ENCODE assay signal across 20 cellular contexts in the genomic region with DNA sequence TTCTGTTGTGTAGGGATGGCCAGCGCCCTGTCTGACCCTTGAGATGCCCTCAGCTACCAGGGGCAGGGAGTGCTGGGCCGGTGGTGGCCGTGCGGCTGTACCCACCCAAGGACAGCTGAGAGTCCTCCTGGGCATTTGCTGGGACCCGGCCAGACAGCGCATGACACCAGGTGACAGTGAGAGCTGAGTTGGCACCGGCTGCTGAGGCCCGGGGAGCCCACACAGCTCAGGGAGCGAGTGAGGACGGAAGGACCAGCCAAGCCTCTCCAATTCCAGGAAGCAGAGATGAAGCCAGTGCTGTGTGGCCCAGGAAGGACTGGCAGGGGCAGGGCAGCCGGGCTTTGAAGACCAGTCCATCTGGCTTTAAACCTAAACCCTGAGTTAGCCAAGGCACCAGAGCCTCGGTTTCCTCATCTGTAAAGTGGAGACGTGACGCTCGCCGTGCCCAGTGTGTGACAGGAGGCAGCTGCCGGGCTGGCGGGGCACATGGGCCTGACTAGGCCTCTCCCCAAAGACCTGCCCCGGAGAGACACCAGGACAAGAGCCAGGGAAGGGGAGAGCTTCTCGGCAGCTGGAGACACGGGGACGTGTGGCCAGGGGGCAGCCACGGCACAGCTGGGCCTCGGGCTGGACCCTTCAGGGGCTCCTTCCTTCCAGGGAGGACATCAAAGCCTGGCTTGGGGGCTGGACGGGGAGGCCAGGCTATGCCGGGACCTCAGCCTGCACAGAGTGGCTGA. TPM values are rescaled to one million over a fixed set of nuclear protein-coding genes. Genes with fewer than 3 reads are reported as not detected.
DNase-seq lines count a peak whose midpoint lies in the region; ATAC-seq, FAIRE-seq and TF ChIP-seq lines count a peak whose summit lies in the region.
"Had no signal": no experiment of that assay in that cellular context is flagged by ENCODE, and none has a peak within 500 bp of the region (broad histone marks: within the 10 kb centered on the region; RNA-seq: fewer than 3 reads in every experiment).

No MANE protein-coding gene starts in this region.

- FAIRE-seq in H1 (lab: Jason Lieb, UNC), result no peak

- no peak overlapping the region for H2BK5ac ChIP-seq in H1 (ENCODE audit: low read depth, low read length)

- no peak overlapping the region for H3K4me2 ChIP-seq in H1 (ENCODE audit: insufficient read depth in 1 of 2, low read depth in 2 of 2, low read length in 2 of 2)
- H3K4me2 ChIP-seq: hepatocyte had no signal

- no peak overlapping the region; the same call in 1 of the 2 replicates for H2AK5ac ChIP-seq in H1 (ENCODE audit: low read depth, low read length)

- H3K9me3 ChIP-seq in H1 (ENCODE audit: insufficient read depth in 2 of 2, low read depth in 1 of 2, low read length in 1 of 2), result no peaks in the 10 kb centered on the region
- no peaks in the 10 kb centered on the region for H3K9me3 ChIP-seq in skeletal muscle tissue (ENCODE audit: control insufficient read depth in 3 of 3, low read length in 3 of 3)
- H3K9me3 ChIP-seq: neutrophil had no signal

- no peak overlapping the region for H3K14ac ChIP-seq in H1 (ENCODE audit: insufficient read length)

- H3K9ac ChIP-seq in H1 (replicated peaks in 1 of 4; ENCODE audit: extremely low read depth in 1 of 4, low read depth in 3 of 4, low read length in 3 of 4), result no peak overlapping the region
- H3K9ac ChIP-seq in skeletal muscle tissue (ENCODE audit: low read depth in 1 of 3, low read length in 3 of 3), result peak overlapping the region; percentile 57 to 82 (median 66)

- H3K79me2 ChIP-seq in H1 (ENCODE audit: control insufficient read depth in 1 of 2, insufficient read depth in 2 of 2, low read length in 2 of 2), result no peaks in the 10 kb centered on the region

- DNase-seq in NCI-H2029 treated with DMSO at 0.1 percent for 48 hours (lab: John Stamatoyannopoulos, UW), result peak; percentile 67
- DNase-seq in H1 (ENCODE audit: low read depth in 1 of 2, low spot score in 2 of 2), result peak in 1 of 2 experiments; percentile 42
- DNase-seq in left lobe of liver (ENCODE audit: low spot score), result peak; percentile 81
- no peak for DNase-seq in KBM-7
- no peak for DNase-seq in NCI-H2107 (lab: John Stamatoyannopoulos, UW)
- no peak for DNase-seq in GM10266 (ENCODE audit: extremely low spot score)
- DNase-seq: activated CD4-positive, alpha-beta T cell treated with anti-CD3 and anti-CD28 coated beads, Interleukin-2, amount 50 U/mL, for 4 hours; activated naive CD4-positive, alpha-beta T cell; activated T-cell treated with anti-CD3 and anti-CD28 coated beads for 4 hours; aorta; effector memory CD4-positive, alpha-beta T cell; islet precursor cell; NCI-H1436; stimulated activated CD4-positive, alpha-beta T cell treated with anti-CD3 and anti-CD28 coated beads, Interleukin-1b, Interleukin-23, amount 100 ng/mL, for 48 hours had no signal

- in situ Hi-C loops in KBM-7 (cut with MboI; ENCODE audit: low pct_unique_long_range_greater_than_20kb, low sequenced_read_pairs), result no loop called here

- WGBS in H1 (ENCODE audit: extremely low coverage in 1 of 2, insufficient coverage in 1 of 2, insufficient read length in 1 of 2, insufficient replicate concordance in 2 of 2, low coverage in 1 of 2, low lambda C conversion rate in 2 of 2, missing lambda C conversion rate in 1 of 2), 2 experiments, result 92% methylated on average over 26 of the region's 26 CpGs; no CpG with 5 or more reads in 1 of the 2 experiments

- H4K5ac ChIP-seq in H1 (ENCODE audit: insufficient read length, low read depth, low read length), result no peak overlapping the region

- H3K79me1 ChIP-seq in H1 (ENCODE audit: low read depth, low read length), result peaks cover 3% of the 10 kb centered on the region; the same call in 1 of the 2 replicates

- H3K4me1 ChIP-seq in H1 (replicated peaks in 1 of 4; ENCODE audit: control insufficient read depth in 3 of 4, insufficient read depth in 4 of 4, low read length in 3 of 4), result peaks cover 0 to 28% (median 17%) of the 10 kb centered on the region in 4 experiments; a peak in 5 of 7 replicates
- H3K4me1 ChIP-seq in skeletal muscle tissue (ENCODE audit: control insufficient read depth in 3 of 3, insufficient read depth in 3 of 3, low read length in 3 of 3), result peaks cover 35 to 54% (median 52%) of the 10 kb centered on the region in 3 donors

- no peak overlapping the region for H3K23ac ChIP-seq in H1 (ENCODE audit: insufficient read length)

- TF ChIP-seq POLR2A in H1 (IDR thresholded peaks at IDR 0.05; ENCODE audit: control extremely low read depth in 1 of 2, low read depth in 2 of 2, low read length in 2 of 2), result no peak

- peaks cover 0 to 10% (median 5%) of the 10 kb centered on the region in 4 experiments; a peak in 4 of 7 replicates for H3K27me3 ChIP-seq in H1 (replicated peaks in 1 of 4; ENCODE audit: control insufficient read depth in 3 of 4, extremely low read depth in 1 of 4, insufficient read depth in 3 of 4, low read length in 3 of 4)
- no peaks in the 10 kb centered on the region for H3K27me3 ChIP-seq in skeletal muscle tissue (ENCODE audit: control insufficient read depth in 3 of 3, insufficient read depth in 3 of 3, low read length in 3 of 3)
- H3K27me3 ChIP-seq: hepatocyte, neutrophil had no signal

- H2AFZ ChIP-seq in H1 (ENCODE audit: low read length), result no peak overlapping the region
- H2AFZ ChIP-seq: hepatocyte had no signal

- no peaks in the 10 kb centered on the region for H4K20me1 ChIP-seq in H1 (replicated peaks in 1 of 2; ENCODE audit: control insufficient read depth in 1 of 2, insufficient read depth in 2 of 2, low read length in 2 of 2)

- H3K4me3 ChIP-seq in H1 (ENCODE audit: extremely low read depth in 1 of 4, insufficient read depth in 2 of 4, low read depth in 3 of 4, low read length in 4 of 4) (no peak overlapping the region), skeletal muscle tissue (ENCODE audit: low read length in 3 of 3) (peak overlapping the region in 2 of 3 donors; percentile 22 to 39)
- H3K4me3 ChIP-seq: hepatocyte had no signal

- ATAC-seq in left lobe of liver, result peak; percentile 5
- ATAC-seq: sciatic nerve had no signal

- peak overlapping the region; percentile 15 for H4K91ac ChIP-seq in H1 (replicated peaks; ENCODE audit: insufficient read length, low read length)

- H3K27ac ChIP-seq in H1 (ENCODE audit: low read depth, low read length), result no peak overlapping the region
- H3K27ac ChIP-seq in skeletal muscle tissue (ENCODE audit: low read depth, low read length), result peak overlapping the region; percentile 94
- H3K27ac ChIP-seq: hepatocyte, neutrophil had no signal

- no peaks in the 10 kb centered on the region for H3K36me3 ChIP-seq in H1 (ENCODE audit: control insufficient read depth in 2 of 4, insufficient read depth in 4 of 4, low read length in 3 of 4)
- no peaks in the 10 kb centered on the region for H3K36me3 ChIP-seq in skeletal muscle tissue (ENCODE audit: control insufficient read depth in 3 of 3, insufficient read depth in 3 of 3, low read length in 3 of 3)
- H3K36me3 ChIP-seq: neutrophil had no signal

- peaks cover 13% of the 10 kb centered on the region; the same call in 1 of the 2 replicates for H3K23me2 ChIP-seq in H1 (ENCODE audit: low read depth, low read length)

- no peak overlapping the region for H2BK20ac ChIP-seq in H1 (ENCODE audit: low read length)

- H2BK15ac ChIP-seq in H1 (ENCODE audit: low read length), result peak overlapping the region; percentile 29; the same call in 1 of the 2 replicates

- H2BK120ac ChIP-seq in H1 (replicated peaks; ENCODE audit: low read depth, low read length), result no peak overlapping the region

- 0 out of 2 replicates have a peak overlapping the region, but pooled peaks have one; percentile 39 for H2BK12ac ChIP-seq in H1 (ENCODE audit: low read depth, low read length)

- no peak overlapping the region; the same call in 1 of the 2 replicates for H4K8ac ChIP-seq in H1 (ENCODE audit: extremely low read depth, insufficient read depth, low read length)

- POLR2A ChIA-PET in H1 (lab: Charles Lee; ENCODE audit: partially characterized antibody), result interaction anchor here (1.1 to 1.2 kb wide), 2 partner anchors 31 to 38 kb away, joined by 3 to 4 read pairs; no protein-coding TSS in a partner anchor

- TF ChIP-seq CTCF in H1 (IDR thresholded peaks at IDR 0.05; ENCODE audit: control extremely low read depth in 1 of 3, insufficient read depth in 1 of 3, low read depth in 1 of 3, low read length in 3 of 3), result no peak
- no peak for TF ChIP-seq CTCF in GM10266 (IDR thresholded peaks at IDR 0.05; ENCODE audit: control insufficient read depth, insufficient read depth, low read depth, missing control alignments)

- no peak overlapping the region for H3K56ac ChIP-seq in H1 (replicated peaks; ENCODE audit: insufficient read length, low read depth, low read length)

- TF ChIP-seq EP300 in H1 (IDR thresholded peaks at IDR 0.05; ENCODE audit: borderline replicate concordance in 1 of 2, low read depth in 2 of 2, low read length in 2 of 2), result no peak

- TF ChIP-seq RAD21 in H1 (IDR thresholded peaks at IDR 0.05 in 1 of 2, conservative IDR thresholded peaks at IDR 0.05 in 1 of 2; ENCODE audit: low read depth in 2 of 2, low read length in 2 of 2), result no peak

- no peak overlapping the region for H3K18ac ChIP-seq in H1 (ENCODE audit: extremely low read depth, low read length)

- H3K4ac ChIP-seq in H1 (replicated peaks; ENCODE audit: insufficient read length, low read depth, low read length), result no peak overlapping the region

- CTCF ChIA-PET in H1 (lab: Charles Lee; ENCODE audit: partially characterized antibody), result interaction anchor here (1.1 to 12.8 kb wide), 6 partner anchors 8 to 64 kb away, joined by 3 to 125 read pairs (median 3); no protein-coding TSS in a partner anchor

RNA-seq across cellular contexts. Expression of a gene that starts 3.0 kb away (rescaled TPM):
- 30.5 and 31.6 TPM in 2 replicates for total RNA-seq in H1 (2021; fragmentation: NEBNext Ultra II Directional; extraction: Animal tissue kit (Norgen Biotek cat#: 25700))
- 37.6 and 52.1 TPM in 2 replicates for polyA plus RNA-seq in H1 (2011; rRNA removed)
- polyA plus RNA-seq in H1 (2011; cell fraction: cytosol; rRNA removed), result 36.0 TPM
- polyA plus RNA-seq in H1 (2011; cell fraction: nucleus; rRNA removed), result 44.9 TPM
- polyA plus RNA-seq in H1 (2012, experiment 1 of 2), result 16.4 to 27.5 TPM (median 25.2 TPM) in 4 replicates
- 26.0 TPM for polyA plus RNA-seq in H1 (2012, experiment 2 of 2)
- 32.4 TPM for polyA plus RNA-seq in H1 (2013, experiment 1 of 2)
- 37.1 TPM for polyA plus RNA-seq in H1 (2013, experiment 2 of 2)
- 9.3 and 15.5 TPM in 2 replicates for polyA minus RNA-seq in H1 (2011; rRNA and poly(A)+ RNA removed)
- 19.5 TPM for polyA minus RNA-seq in H1 (2011; cell fraction: cytosol; rRNA and poly(A)+ RNA removed)
- polyA minus RNA-seq in H1 (2011; cell fraction: nucleus; rRNA and poly(A)+ RNA removed), result 12.9 TPM
- total RNA-seq in left lobe of liver (213 TPM), skeletal muscle tissue (27.1 TPM)

RNA-seq across cellular contexts. Expression of a gene that starts 22.1 kb away (rescaled TPM):
- 32.3 and 35.3 TPM in 2 replicates for total RNA-seq in H1 (2021; fragmentation: NEBNext Ultra II Directional; extraction: Animal tissue kit (Norgen Biotek cat#: 25700))
- polyA plus RNA-seq in H1 (2011; rRNA removed), result 64.8 and 78.8 TPM in 2 replicates
- 58.4 TPM for polyA plus RNA-seq in H1 (2011; cell fraction: cytosol; rRNA removed)
- polyA plus RNA-seq in H1 (2011; cell fraction: nucleus; rRNA removed), result 75.1 TPM
- polyA plus RNA-seq in H1 (2012, experiment 1 of 2), result 19.5 to 34.6 TPM (median 30.7 TPM) in 4 replicates
- polyA plus RNA-seq in H1 (2012, experiment 2 of 2), result 28.6 TPM
- 28.2 TPM for polyA plus RNA-seq in H1 (2013, experiment 1 of 2)
- 28.5 TPM for polyA plus RNA-seq in H1 (2013, experiment 2 of 2)
- polyA minus RNA-seq in H1 (2011; rRNA and poly(A)+ RNA removed), result 13.3 and 14.7 TPM in 2 replicates
- polyA minus RNA-seq in H1 (2011; cell fraction: cytosol; rRNA and poly(A)+ RNA removed), result 22.6 TPM
- 19.6 TPM for polyA minus RNA-seq in H1 (2011; cell fraction: nucleus; rRNA and poly(A)+ RNA removed)
- 3.0 TPM for total RNA-seq in left lobe of liver
- 11.0 TPM for total RNA-seq in skeletal muscle tissue

RNA-seq across cellular contexts. Expression of a gene that starts 27.6 kb away (rescaled TPM):
- total RNA-seq in H1 (2021; fragmentation: NEBNext Ultra II Directional; extraction: Animal tissue kit (Norgen Biotek cat#: 25700)), result 37.8 and 39.8 TPM in 2 replicates
- polyA plus RNA-seq in H1 (2011; rRNA removed), result 53.4 and 82.5 TPM in 2 replicates
- polyA plus RNA-seq in H1 (2011; cell fraction: cytosol; rRNA removed), result 63.0 TPM
- polyA plus RNA-seq in H1 (2011; cell fraction: nucleus; rRNA removed), result 82.5 TPM
- polyA plus RNA-seq in H1 (2012, experiment 1 of 2), result 17.3 to 46.4 TPM (median 40.7 TPM) in 4 replicates
- 43.2 TPM for polyA plus RNA-seq in H1 (2012, experiment 2 of 2)
- polyA plus RNA-seq in H1 (2013, experiment 1 of 2), result 66.8 TPM
- polyA plus RNA-seq in H1 (2013, experiment 2 of 2), result 68.8 TPM
- polyA minus RNA-seq in H1 (2011; rRNA and poly(A)+ RNA removed), result 7.2 and 9.3 TPM in 2 replicates
- polyA minus RNA-seq in H1 (2011; cell fraction: cytosol; rRNA and poly(A)+ RNA removed), result 30.7 TPM
- polyA minus RNA-seq in H1 (2011; cell fraction: nucleus; rRNA and poly(A)+ RNA removed), result 12.8 TPM
- total RNA-seq in left lobe of liver (42.3 TPM), skeletal muscle tissue (51.7 TPM)

RNA-seq across cellular contexts. Expression of a gene that starts 52.5 kb away (rescaled TPM):
- 2.8 and 4.8 TPM in 2 replicates for total RNA-seq in H1 (2021; fragmentation: NEBNext Ultra II Directional; extraction: Animal tissue kit (Norgen Biotek cat#: 25700))
- polyA plus RNA-seq in H1 (2011; rRNA removed), result 2.6 and 3.5 TPM in 2 replicates
- 3.5 TPM for polyA plus RNA-seq in H1 (2011; cell fraction: cytosol; rRNA removed)
- polyA plus RNA-seq in H1 (2011; cell fraction: nucleus; rRNA removed), result 3.0 TPM
- polyA plus RNA-seq in H1 (2012, experiment 1 of 2), result 1.1 to 2.7 TPM (median 2.4 TPM) in 4 replicates
- polyA plus RNA-seq in H1 (2012, experiment 2 of 2), result 2.3 TPM
- 2.1 TPM for polyA plus RNA-seq in H1 (2013, experiment 1 of 2)
- polyA plus RNA-seq in H1 (2013, experiment 2 of 2), result 2.0 TPM
- 0.98 and 1.5 TPM in 2 replicates for polyA minus RNA-seq in H1 (2011; rRNA and poly(A)+ RNA removed)
- polyA minus RNA-seq in H1 (2011; cell fraction: cytosol; rRNA and poly(A)+ RNA removed), result 2.1 TPM
- 0.60 TPM for polyA minus RNA-seq in H1 (2011; cell fraction: nucleus; rRNA and poly(A)+ RNA removed)
- 0.15 TPM for total RNA-seq in left lobe of liver
- total RNA-seq in skeletal muscle tissue, result 2.1 TPM
- total RNA-seq: cerebellum, hepatocyte, mononuclear cell had no signal
- polyA plus RNA-seq: hepatocyte had no signal

RNA-seq across cellular contexts. Expression of a gene that starts 58.1 kb away (rescaled TPM):
- not detected in 2 replicates for total RNA-seq in H1 (2021; fragmentation: NEBNext Ultra II Directional; extraction: Animal tissue kit (Norgen Biotek cat#: 25700))
- polyA plus RNA-seq in H1 (2011; rRNA removed), result not detected in 2 replicates
- not detected for polyA plus RNA-seq in H1 (2011; cell fraction: cytosol; rRNA removed)
- polyA plus RNA-seq in H1 (2011; cell fraction: nucleus; rRNA removed), result not detected
- polyA plus RNA-seq in H1 (2012, experiment 1 of 2), result not detected in 4 replicates
- polyA plus RNA-seq in H1 (2012, experiment 2 of 2), result not detected
- polyA plus RNA-seq in H1 (2013, experiment 1 of 2), result not detected
- not detected for polyA plus RNA-seq in H1 (2013, experiment 2 of 2)
- not detected in 2 replicates for polyA minus RNA-seq in H1 (2011; rRNA and poly(A)+ RNA removed)
- not detected for polyA minus RNA-seq in H1 (2011; cell fraction: cytosol; rRNA and poly(A)+ RNA removed)
- not detected for polyA minus RNA-seq in H1 (2011; cell fraction: nucleus; rRNA and poly(A)+ RNA removed)
- not detected for total RNA-seq in left lobe of liver
- not detected for total RNA-seq in skeletal muscle tissue
- total RNA-seq: cerebellum, hepatocyte, mononuclear cell had no signal
- polyA plus RNA-seq: hepatocyte had no signal

Comparison
In these comparisons a context has a peak if more than half of its experiments do, and no peak if none do; other contexts are left out.
1. DNase-seq: peak in NCI-H2029 treated with DMSO at 0.1 percent for 48 hours (single experiment) and left lobe of liver (single experiment); none in KBM-7 (single experiment), NCI-H2107 (single experiment) and GM10266 (single experiment).
2. H3K4me3 ChIP-seq: peak in skeletal muscle tissue (2 of 3); none in H1 (0 of 4).
3. H3K9ac ChIP-seq: peak in skeletal muscle tissue (3 of 3); none in H1 (0 of 4).